ENCODE assay signal across 8 cellular contexts in genomic region chr10:77405771-77406241, GRCh38.
DNase-seq lines count a peak whose midpoint lies in the region; ATAC-seq and TF ChIP-seq lines count a peak whose summit lies in the region.

No MANE protein-coding gene starts in this region.

- H3K27me3 Mint-ChIP-seq in osteocyte (ENCODE audit: unreplicated experiment) (no peaks in the 10 kb centered on the region), natural killer cell (ENCODE audit: low read depth in 2 of 2) (peaks cover 0 to 15% of the 10 kb centered on the region in 2 donors)

- H3K4me3 ChIP-seq in esophagus muscularis mucosa (no peak overlapping the region), osteoblast (ENCODE audit: insufficient read depth, low read length) (no peak overlapping the region)

- H3K4me3 Mint-ChIP-seq in osteocyte (ENCODE audit: unreplicated experiment) (no peak overlapping the region), natural killer cell (no peak overlapping the region)

- DNase-seq in GM10248 (ENCODE audit: extremely low spot score), result peak; percentile 45
- DNase-seq in HPDE6-E6E7 (ENCODE audit: extremely low spot score), result peak; percentile 63
- DNase-seq in esophagus muscularis mucosa (ENCODE audit: extremely low spot score), result no peak
- no peak for DNase-seq in osteocyte (ENCODE audit: extremely low spot score, unreplicated experiment)
- DNase-seq in midbrain (lab: John Stamatoyannopoulos, UW), result no peak
- no peak for DNase-seq in osteoblast (ENCODE audit: insufficient read length, low spot score, missing footprints)
- DNase-seq in natural killer cell, result no peak

- TF ChIP-seq CTCF in GM10248 (IDR thresholded peaks at IDR 0.05; ENCODE audit: control extremely low read depth, extremely low read depth, low read depth, missing control alignments), result no peak
- TF ChIP-seq CTCF in esophagus muscularis mucosa (IDR thresholded peaks at IDR 0.05), result no peak
- TF ChIP-seq CTCF in osteocyte (IDR thresholded peaks at IDR 0.05), result no peak
- TF ChIP-seq CTCF in osteoblast (IDR thresholded peaks at IDR 0.05; ENCODE audit: extremely low read depth, low read depth, low read length), result no peak
- TF ChIP-seq CTCF in natural killer cell (IDR thresholded peaks at IDR 0.05), result no peak

- H3K27ac Mint-ChIP-seq in osteocyte (ENCODE audit: unreplicated experiment) (peak overlapping the region; percentile 71), natural killer cell (no peak overlapping the region)

- peaks cover 42% of the 10 kb centered on the region for H3K4me1 Mint-ChIP-seq in osteocyte (ENCODE audit: unreplicated experiment)
- H3K4me1 Mint-ChIP-seq in natural killer cell, result peaks cover 0 to 4% of the 10 kb centered on the region in 2 donors

- H3K36me3 ChIP-seq in esophagus muscularis mucosa, result peaks cover 0 to 11% (median 4%) of the 10 kb centered on the region in 4 donors
- no peaks in the 10 kb centered on the region for H3K36me3 ChIP-seq in osteoblast (ENCODE audit: insufficient read depth, low read length)

- 5% methylated on average over 5 of the region's 5 CpGs for WGBS in esophagus muscularis mucosa

- no peak overlapping the region for H2AFZ ChIP-seq in osteoblast (ENCODE audit: low read length)

- no peaks in the 10 kb centered on the region for H4K20me1 ChIP-seq in osteoblast (ENCODE audit: insufficient read depth, low read length)

- H3K4me1 ChIP-seq in esophagus muscularis mucosa, result peaks cover 5 to 54% (median 50%) of the 10 kb centered on the region in 4 donors
- peaks cover 9% of the 10 kb centered on the region for H3K4me1 ChIP-seq in osteoblast (ENCODE audit: insufficient read depth, low read length)

- POLR2A ChIA-PET in GM10248 (lab: Yijun Ruan, JAX), result no interaction called here

- intact Hi-C loops in esophagus muscularis mucosa (cut with DNase I) (no loop called here), natural killer cell (cut with micrococcal nuclease) (no loop called here)

- H3K9me3 ChIP-seq in esophagus muscularis mucosa (no peaks in the 10 kb centered on the region), osteoblast (ENCODE audit: low read depth, low read length) (no peaks in the 10 kb centered on the region)

- H3K36me3 Mint-ChIP-seq in osteocyte (ENCODE audit: unreplicated experiment), result peaks cover 27% of the 10 kb centered on the region
- no peaks in the 10 kb centered on the region for H3K36me3 Mint-ChIP-seq in natural killer cell

- H3K4me2 ChIP-seq in osteoblast (ENCODE audit: insufficient read depth, low read length), result no peak overlapping the region

- no peak for TF ChIP-seq POLR2A in esophagus muscularis mucosa (IDR thresholded peaks at IDR 0.05; ENCODE audit: low read depth)

- no peak for ATAC-seq in natural killer cell

- H3K27me3 ChIP-seq in esophagus muscularis mucosa (no peaks in the 10 kb centered on the region), osteoblast (ENCODE audit: insufficient read depth, low read length) (no peaks in the 10 kb centered on the region)

- H3K79me2 ChIP-seq in osteoblast (ENCODE audit: insufficient read depth, low read length), result no peaks in the 10 kb centered on the region

- no peak for TF ChIP-seq EP300 in esophagus muscularis mucosa (IDR thresholded peaks at IDR 0.05)

- peak overlapping the region; percentile 58 to 80 (median 64) for H3K27ac ChIP-seq in esophagus muscularis mucosa (replicated peaks in 1 of 4)
- no peak overlapping the region for H3K27ac ChIP-seq in osteoblast (ENCODE audit: low read depth, low read length)

- CTCF ChIA-PET in GM10248 (lab: Yijun Ruan, JAX), result interaction anchor here (1.0 to 3.3 kb wide), 4 partner anchors 12 to 240 kb away, joined by 3 to 16 read pairs (median 4); no protein-coding TSS in a partner anchor

- H3K9me3 Mint-ChIP-seq in osteocyte (ENCODE audit: unreplicated experiment) (no peaks in the 10 kb centered on the region), natural killer cell (no peaks in the 10 kb centered on the region)

TF ChIP-seq in PFSK-1, 5 proteins besides CTCF, POLR2A, EP300 and RAD21:
- TF ChIP-seq, protein P1, sequence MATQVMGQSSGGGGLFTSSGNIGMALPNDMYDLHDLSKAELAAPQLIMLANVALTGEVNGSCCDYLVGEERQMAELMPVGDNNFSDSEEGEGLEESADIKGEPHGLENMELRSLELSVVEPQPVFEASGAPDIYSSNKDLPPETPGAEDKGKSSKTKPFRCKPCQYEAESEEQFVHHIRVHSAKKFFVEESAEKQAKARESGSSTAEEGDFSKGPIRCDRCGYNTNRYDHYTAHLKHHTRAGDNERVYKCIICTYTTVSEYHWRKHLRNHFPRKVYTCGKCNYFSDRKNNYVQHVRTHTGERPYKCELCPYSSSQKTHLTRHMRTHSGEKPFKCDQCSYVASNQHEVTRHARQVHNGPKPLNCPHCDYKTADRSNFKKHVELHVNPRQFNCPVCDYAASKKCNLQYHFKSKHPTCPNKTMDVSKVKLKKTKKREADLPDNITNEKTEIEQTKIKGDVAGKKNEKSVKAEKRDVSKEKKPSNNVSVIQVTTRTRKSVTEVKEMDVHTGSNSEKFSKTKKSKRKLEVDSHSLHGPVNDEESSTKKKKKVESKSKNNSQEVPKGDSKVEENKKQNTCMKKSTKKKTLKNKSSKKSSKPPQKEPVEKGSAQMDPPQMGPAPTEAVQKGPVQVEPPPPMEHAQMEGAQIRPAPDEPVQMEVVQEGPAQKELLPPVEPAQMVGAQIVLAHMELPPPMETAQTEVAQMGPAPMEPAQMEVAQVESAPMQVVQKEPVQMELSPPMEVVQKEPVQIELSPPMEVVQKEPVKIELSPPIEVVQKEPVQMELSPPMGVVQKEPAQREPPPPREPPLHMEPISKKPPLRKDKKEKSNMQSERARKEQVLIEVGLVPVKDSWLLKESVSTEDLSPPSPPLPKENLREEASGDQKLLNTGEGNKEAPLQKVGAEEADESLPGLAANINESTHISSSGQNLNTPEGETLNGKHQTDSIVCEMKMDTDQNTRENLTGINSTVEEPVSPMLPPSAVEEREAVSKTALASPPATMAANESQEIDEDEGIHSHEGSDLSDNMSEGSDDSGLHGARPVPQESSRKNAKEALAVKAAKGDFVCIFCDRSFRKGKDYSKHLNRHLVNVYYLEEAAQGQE (IDR thresholded peaks at IDR 0.05; ENCODE audit: insufficient read depth in 1 of 2, low read depth in 2 of 2, low read length in 2 of 2), result no peak
- TF ChIP-seq FOXP2 (optimal IDR thresholded peaks at IDR 0.05; ENCODE audit: borderline replicate concordance, extremely low read depth, extremely low read length, insufficient read depth) (peak; percentile 72), SIN3A (IDR thresholded peaks at IDR 0.05; ENCODE audit: borderline replicate concordance, insufficient read depth, low read length) (peak; percentile 81; the same call in 1 of the 2 replicates)
TF ChIP-seq in PFSK-1: peak in this region for 2.

Comparison
In these comparisons a context has a peak if more than half of its experiments do, and no peak if none do; other contexts are left out.
1. DNase-seq: peak in GM10248 (single experiment) and HPDE6-E6E7 (single experiment); none in esophagus muscularis mucosa (single experiment), osteocyte (single experiment), midbrain (single experiment), osteoblast (single experiment) and natural killer cell (single experiment).